ENCODE assay signal across 8 cellular contexts in genomic region chr2:128736689-128737545, GRCh38.
DNase-seq lines count a peak whose midpoint lies in the region; ATAC-seq, FAIRE-seq and TF ChIP-seq lines count a peak whose summit lies in the region.

No MANE protein-coding gene starts in this region.

- H3K4me3 Mint-ChIP-seq in type B pancreatic cell, result peak overlapping the region; percentile 80

- peaks cover 14% of the 10 kb centered on the region for H3K27me3 Mint-ChIP-seq in type B pancreatic cell

- TF ChIP-seq CTCF in AG04449 (IDR thresholded peaks at IDR 0.05; ENCODE audit: insufficient read depth, low read length, missing control alignments), result peak; percentile 99
- peak; percentile 98 to 100 (median 100) for TF ChIP-seq CTCF in pancreas (IDR thresholded peaks at IDR 0.05)
- peak; percentile 99 for TF ChIP-seq CTCF in type B pancreatic cell (conservative IDR thresholded peaks at IDR 0.05)

- no peaks in the 10 kb centered on the region for H3K36me3 ChIP-seq in pancreas

- peaks cover 0 to 12% (median 0%) of the 10 kb centered on the region in 3 donors for H3K4me1 ChIP-seq in pancreas

- POLR2A ChIA-PET in AG04449 (lab: Yijun Ruan, JAX), result no interaction called here

- no peaks in the 10 kb centered on the region for H3K9me3 ChIP-seq in pancreas

- no peaks in the 10 kb centered on the region for H3K36me3 Mint-ChIP-seq in type B pancreatic cell

- no peaks in the 10 kb centered on the region for H3K27me3 ChIP-seq in pancreas

- peaks cover 12% of the 10 kb centered on the region for H3K4me1 Mint-ChIP-seq in type B pancreatic cell (ENCODE audit: unreplicated experiment)

- H3K9me3 Mint-ChIP-seq in type B pancreatic cell, result no peaks in the 10 kb centered on the region

- no peak overlapping the region for H3K27ac ChIP-seq in pancreas

- intact Hi-C loops in head of caudate nucleus (cut with DNase I) (no loop called here), pancreas (cut with DNase I) (loop anchor here in 1 of 3 donors (10.0 kb wide), 1 partner anchor 498 kb away; no protein-coding TSS in a partner anchor)

- ATAC-seq in GM18502 (IDR thresholded peaks at IDR 0.05; ENCODE audit: poor library complexity, unreplicated experiment), result peak; percentile 61
- ATAC-seq in HG03520 (IDR thresholded peaks at IDR 0.05; ENCODE audit: unreplicated experiment), result peak; percentile 41
- peak; percentile 86 to 97 (median 94) for ATAC-seq in pancreas

- DNase-seq in AG04449 (ENCODE audit: low read depth, low spot score) (no peak), RPMI7951 (ENCODE audit: low read depth) (peak; percentile 42), head of caudate nucleus (peak; percentile 59 to 93 (median 83)), pancreas (peak; percentile 73 to 96 (median 84)), type B pancreatic cell (ENCODE audit: extremely low spot score, unreplicated experiment) (peak; percentile 83)
- peak; percentile 48 for DNase-seq in activated naive CD4-positive, alpha-beta T cell treated with anti-CD3 and anti-CD28 coated beads, Interleukin-2, amount 50 U/mL, for 16 hours

- FAIRE-seq in pancreas (lab: Jason Lieb, UNC), result no peak

- WGBS in pancreas, 2 donors, result 35 to 39% methylated on average over 59 to 71 of the region's 71 CpGs

- CTCF ChIA-PET in AG04449 (lab: Yijun Ruan, JAX), result interaction anchor here (0.7 to 1.8 kb wide), 11 partner anchors 9 to 420 kb away, joined by 3 to 19 read pairs (median 3); no protein-coding TSS in a partner anchor

- peak overlapping the region; percentile 43 for H3K27ac Mint-ChIP-seq in type B pancreatic cell

- peak overlapping the region; percentile 36; the same call in 1 of the 2 replicates for H3K4me3 ChIP-seq in AG04449 (ENCODE audit: low read depth, low read length)
- H3K4me3 ChIP-seq in pancreas, result peak overlapping the region in 2 of 4 donors; percentile 18 to 39

Comparison
In these comparisons a context has a peak if more than half of its experiments do, and no peak if none do; other contexts are left out.
1. ATAC-seq: peak in every context shown above with its lines; median percentile 94 in pancreas; 61 in GM18502; 41 in HG03520.